1 cellular context compared by ENCODE assay signal in the genomic region with DNA sequence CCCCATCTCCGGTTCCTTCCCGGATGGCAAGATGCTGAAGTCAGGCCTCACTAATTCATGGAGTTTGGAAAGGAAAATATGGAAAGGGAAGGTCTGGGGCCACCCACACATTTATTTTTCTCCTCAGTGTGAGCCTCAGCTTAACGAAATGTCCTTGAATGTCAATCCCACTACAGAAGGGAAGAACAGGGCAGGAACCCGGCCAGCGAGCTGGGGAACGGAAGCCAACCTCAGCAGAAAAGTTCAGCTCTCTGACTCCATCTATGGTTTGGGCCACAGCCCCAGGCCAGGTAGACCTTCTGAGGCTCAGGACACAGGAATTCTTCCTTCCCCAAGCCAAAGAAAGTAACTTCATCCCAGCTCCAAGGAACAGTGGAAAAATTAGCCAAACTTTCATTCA.
TF ChIP-seq lines count a peak whose summit lies in the region.

No MANE protein-coding gene starts in this region.

TF ChIP-seq in A549, 52 proteins besides CTCF, POLR2A, EP300 and RAD21:
- TF ChIP-seq KDM1A (IDR thresholded peaks at IDR 0.05; ENCODE audit: low read depth): no peak
- TF ChIP-seq JUNB (IDR thresholded peaks at IDR 0.05): no peak
- no peak for TF ChIP-seq RARB (CRISPR knock-in tag; IDR thresholded peaks at IDR 0.05)
- TF ChIP-seq, protein P1, sequence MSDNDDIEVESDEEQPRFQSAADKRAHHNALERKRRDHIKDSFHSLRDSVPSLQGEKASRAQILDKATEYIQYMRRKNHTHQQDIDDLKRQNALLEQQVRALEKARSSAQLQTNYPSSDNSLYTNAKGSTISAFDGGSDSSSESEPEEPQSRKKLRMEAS (IDR thresholded peaks at IDR 0.05): no peak
- no peak for TF ChIP-seq RFX5 (IDR thresholded peaks at IDR 0.05)
- TF ChIP-seq SREBF2 (IDR thresholded peaks at IDR 0.05): no peak
- TF ChIP-seq CHD4 (IDR thresholded peaks at IDR 0.05; ENCODE audit: borderline replicate concordance): no peak
- no peak for TF ChIP-seq ESRRA (IDR thresholded peaks at IDR 0.05; ENCODE audit: borderline replicate concordance, low read length)
- TF ChIP-seq, protein P2, sequence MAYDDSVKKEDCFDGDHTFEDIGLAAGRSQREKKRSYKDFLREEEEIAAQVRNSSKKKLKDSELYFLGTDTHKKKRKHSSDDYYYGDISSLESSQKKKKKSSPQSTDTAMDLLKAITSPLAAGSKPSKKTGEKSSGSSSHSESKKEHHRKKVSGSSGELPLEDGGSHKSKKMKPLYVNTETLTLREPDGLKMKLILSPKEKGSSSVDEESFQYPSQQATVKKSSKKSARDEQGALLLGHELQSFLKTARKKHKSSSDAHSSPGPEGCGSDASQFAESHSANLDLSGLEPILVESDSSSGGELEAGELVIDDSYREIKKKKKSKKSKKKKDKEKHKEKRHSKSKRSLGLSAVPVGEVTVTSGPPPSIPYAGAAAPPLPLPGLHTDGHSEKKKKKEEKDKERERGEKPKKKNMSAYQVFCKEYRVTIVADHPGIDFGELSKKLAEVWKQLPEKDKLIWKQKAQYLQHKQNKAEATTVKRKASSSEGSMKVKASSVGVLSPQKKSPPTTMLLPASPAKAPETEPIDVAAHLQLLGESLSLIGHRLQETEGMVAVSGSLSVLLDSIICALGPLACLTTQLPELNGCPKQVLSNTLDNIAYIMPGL (CRISPR knock-in tag; IDR thresholded peaks at IDR 0.05; ENCODE audit: borderline replicate concordance): no peak
- no peak for TF ChIP-seq CBX2 (IDR thresholded peaks at IDR 0.05; ENCODE audit: borderline replicate concordance, low read depth)
- no peak for TF ChIP-seq NPAS2 (CRISPR knock-in tag; IDR thresholded peaks at IDR 0.05; ENCODE audit: borderline replicate concordance)
- TF ChIP-seq ZFP36 (IDR thresholded peaks at IDR 0.05; ENCODE audit: borderline replicate concordance, partially characterized antibody): no peak
- no peak for TF ChIP-seq ZNF302 (CRISPR knock-in tag; IDR thresholded peaks at IDR 0.05)
- no peak for TF ChIP-seq HOXA7 (CRISPR knock-in tag; IDR thresholded peaks at IDR 0.05)
- TF ChIP-seq JUN (IDR thresholded peaks at IDR 0.05): no peak
- TF ChIP-seq GATA3 (IDR thresholded peaks at IDR 0.05; ENCODE audit: borderline replicate concordance): no peak
- TF ChIP-seq BHLHE40 (IDR thresholded peaks at IDR 0.05; ENCODE audit: low read depth, low read length): no peak
- TF ChIP-seq FOXS1 (CRISPR knock-in tag; IDR thresholded peaks at IDR 0.05): no peak
- TF ChIP-seq HES2 (IDR thresholded peaks at IDR 0.05): no peak
- no peak for TF ChIP-seq RCOR1 (IDR thresholded peaks at IDR 0.05; ENCODE audit: low read depth, low read length)
